1 cellular context compared by ENCODE assay signal in the genomic region with DNA sequence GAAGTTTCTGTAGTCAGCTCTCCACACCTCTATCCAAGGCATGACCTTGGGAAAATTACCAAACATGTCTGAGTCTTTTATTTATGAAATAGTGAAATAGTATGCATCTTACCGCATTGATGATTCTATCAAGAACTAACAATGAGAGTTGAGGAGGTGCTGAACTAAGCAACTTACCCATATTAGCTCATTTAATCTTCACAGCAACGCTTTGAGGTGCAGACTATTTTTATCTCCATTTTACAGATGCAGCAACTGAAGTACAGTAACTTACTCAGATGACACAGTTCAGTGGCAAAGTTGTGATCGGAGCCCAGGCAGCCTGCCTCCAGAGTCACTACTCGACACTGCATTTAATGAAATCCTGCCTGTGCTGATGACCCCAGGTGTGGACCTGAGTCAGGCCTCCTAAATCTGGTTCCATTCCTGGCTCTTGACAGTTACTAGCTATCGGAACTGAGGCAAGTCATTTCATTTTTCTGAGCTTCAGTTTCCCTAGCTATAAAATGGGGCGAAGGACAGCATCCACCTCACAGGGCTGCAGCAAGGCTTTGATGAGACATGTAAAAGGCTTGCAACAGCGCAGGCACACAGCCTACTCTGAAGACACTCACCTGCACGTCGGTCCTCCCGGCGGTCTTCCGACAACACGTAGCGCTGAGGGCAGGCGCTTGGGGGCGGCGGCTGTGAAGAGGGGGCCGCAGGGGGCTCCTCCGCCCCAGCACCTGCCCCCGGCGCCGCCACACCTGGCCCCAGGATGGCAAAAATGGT.
TF ChIP-seq lines count a peak whose summit lies in the region.

No MANE protein-coding gene starts in this region.

TF ChIP-seq in IMR-90, 13 proteins besides CTCF, POLR2A, EP300 and RAD21:
- no peak for TF ChIP-seq CEBPB (IDR thresholded peaks at IDR 0.05; ENCODE audit: low read depth, low read length)
TF ChIP-seq in IMR-90: peak in this region for 0.
